Comparison of ENCODE assay signal across 1 cellular context in genomic region chr7:106112118-106112971, GRCh38.
TF ChIP-seq lines count a peak whose summit lies in the region.

Gene SYPL1 (minus strand): TSS chr7:106112312. CDS start chr7:106112208, 104 bp downstream.

TF ChIP-seq in HepG2, 621 proteins besides CTCF, POLR2A, EP300 and RAD21 (continued from another document and continues in another):
- TF ChIP-seq, protein P1, sequence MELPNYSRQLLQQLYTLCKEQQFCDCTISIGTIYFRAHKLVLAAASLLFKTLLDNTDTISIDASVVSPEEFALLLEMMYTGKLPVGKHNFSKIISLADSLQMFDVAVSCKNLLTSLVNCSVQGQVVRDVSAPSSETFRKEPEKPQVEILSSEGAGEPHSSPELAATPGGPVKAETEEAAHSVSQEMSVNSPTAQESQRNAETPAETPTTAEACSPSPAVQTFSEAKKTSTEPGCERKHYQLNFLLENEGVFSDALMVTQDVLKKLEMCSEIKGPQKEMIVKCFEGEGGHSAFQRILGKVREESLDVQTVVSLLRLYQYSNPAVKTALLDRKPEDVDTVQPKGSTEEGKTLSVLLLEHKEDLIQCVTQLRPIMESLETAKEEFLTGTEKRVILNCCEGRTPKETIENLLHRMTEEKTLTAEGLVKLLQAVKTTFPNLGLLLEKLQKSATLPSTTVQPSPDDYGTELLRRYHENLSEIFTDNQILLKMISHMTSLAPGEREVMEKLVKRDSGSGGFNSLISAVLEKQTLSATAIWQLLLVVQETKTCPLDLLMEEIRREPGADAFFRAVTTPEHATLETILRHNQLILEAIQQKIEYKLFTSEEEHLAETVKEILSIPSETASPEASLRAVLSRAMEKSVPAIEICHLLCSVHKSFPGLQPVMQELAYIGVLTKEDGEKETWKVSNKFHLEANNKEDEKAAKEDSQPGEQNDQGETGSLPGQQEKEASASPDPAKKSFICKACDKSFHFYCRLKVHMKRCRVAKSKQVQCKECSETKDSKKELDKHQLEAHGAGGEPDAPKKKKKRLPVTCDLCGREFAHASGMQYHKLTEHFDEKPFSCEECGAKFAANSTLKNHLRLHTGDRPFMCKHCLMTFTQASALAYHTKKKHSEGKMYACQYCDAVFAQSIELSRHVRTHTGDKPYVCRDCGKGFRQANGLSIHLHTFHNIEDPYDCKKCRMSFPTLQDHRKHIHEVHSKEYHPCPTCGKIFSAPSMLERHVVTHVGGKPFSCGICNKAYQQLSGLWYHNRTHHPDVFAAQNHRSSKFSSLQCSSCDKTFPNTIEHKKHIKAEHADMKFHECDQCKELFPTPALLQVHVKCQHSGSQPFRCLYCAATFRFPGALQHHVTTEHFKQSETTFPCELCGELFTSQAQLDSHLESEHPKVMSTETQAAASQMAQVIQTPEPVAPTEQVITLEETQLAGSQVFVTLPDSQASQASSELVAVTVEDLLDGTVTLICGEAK (IDR thresholded peaks at IDR 0.05) = no peak
- TF ChIP-seq, protein P1 (CRISPR knock-in tag; IDR thresholded peaks at IDR 0.05) = no peak
- TF ChIP-seq NPAS2 (CRISPR knock-in tag; IDR thresholded peaks at IDR 0.05; ENCODE audit: borderline replicate concordance) = no peak
- TF ChIP-seq CCAR2 (optimal IDR thresholded peaks at IDR 0.05; ENCODE audit: low read depth, low read length) = no peak
- no peak for TF ChIP-seq SMYD3 (CRISPR knock-in tag; IDR thresholded peaks at IDR 0.05)
- TF ChIP-seq MTERF4 (CRISPR knock-in tag; IDR thresholded peaks at IDR 0.05) = no peak
- no peak for TF ChIP-seq PHF5A (CRISPR knock-in tag; IDR thresholded peaks at IDR 0.05; ENCODE audit: low read depth, unreplicated experiment)
- no peak for TF ChIP-seq ZNF17 (CRISPR knock-in tag; IDR thresholded peaks at IDR 0.05)
- TF ChIP-seq ETS1 (CRISPR knock-in tag; IDR thresholded peaks at IDR 0.05) = no peak
- TF ChIP-seq ZNF121 (CRISPR knock-in tag; IDR thresholded peaks at IDR 0.05) = no peak
- TF ChIP-seq, protein P2, sequence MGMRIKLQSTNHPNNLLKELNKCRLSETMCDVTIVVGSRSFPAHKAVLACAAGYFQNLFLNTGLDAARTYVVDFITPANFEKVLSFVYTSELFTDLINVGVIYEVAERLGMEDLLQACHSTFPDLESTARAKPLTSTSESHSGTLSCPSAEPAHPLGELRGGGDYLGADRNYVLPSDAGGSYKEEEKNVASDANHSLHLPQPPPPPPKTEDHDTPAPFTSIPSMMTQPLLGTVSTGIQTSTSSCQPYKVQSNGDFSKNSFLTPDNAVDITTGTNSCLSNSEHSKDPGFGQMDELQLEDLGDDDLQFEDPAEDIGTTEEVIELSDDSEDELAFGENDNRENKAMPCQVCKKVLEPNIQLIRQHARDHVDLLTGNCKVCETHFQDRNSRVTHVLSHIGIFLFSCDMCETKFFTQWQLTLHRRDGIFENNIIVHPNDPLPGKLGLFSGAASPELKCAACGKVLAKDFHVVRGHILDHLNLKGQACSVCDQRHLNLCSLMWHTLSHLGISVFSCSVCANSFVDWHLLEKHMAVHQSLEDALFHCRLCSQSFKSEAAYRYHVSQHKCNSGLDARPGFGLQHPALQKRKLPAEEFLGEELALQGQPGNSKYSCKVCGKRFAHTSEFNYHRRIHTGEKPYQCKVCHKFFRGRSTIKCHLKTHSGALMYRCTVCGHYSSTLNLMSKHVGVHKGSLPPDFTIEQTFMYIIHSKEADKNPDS (CRISPR knock-in tag; IDR thresholded peaks at IDR 0.05) = 0 out of 2 replicates have a peak, but pooled peaks have one; percentile 0
- no peak for TF ChIP-seq TARDBP (CRISPR knock-in tag; IDR thresholded peaks at IDR 0.05)
- TF ChIP-seq CAMTA2 (CRISPR knock-in tag; IDR thresholded peaks at IDR 0.05; ENCODE audit: borderline replicate concordance) = 0 out of 2 replicates have a peak, but pooled peaks have one; percentile 23
- TF ChIP-seq ZBTB21 (CRISPR knock-in tag; IDR thresholded peaks at IDR 0.05) = no peak
- no peak for TF ChIP-seq TBL1XR1 (IDR thresholded peaks at IDR 0.05; ENCODE audit: borderline replicate concordance, low read length, partially characterized antibody)
- no peak for TF ChIP-seq LRRFIP1 (CRISPR knock-in tag; conservative IDR thresholded peaks at IDR 0.05)
- TF ChIP-seq HNRNPH1 (optimal IDR thresholded peaks at IDR 0.05; ENCODE audit: low read depth, low read length) = no peak
- TF ChIP-seq ZNF547 (CRISPR knock-in tag; IDR thresholded peaks at IDR 0.05) = no peak
- TF ChIP-seq HMG20B (CRISPR knock-in tag; conservative IDR thresholded peaks at IDR 0.05) = no peak
- no peak for TF ChIP-seq NFYC (CRISPR knock-in tag; IDR thresholded peaks at IDR 0.05)
- TF ChIP-seq KDM2A (CRISPR knock-in tag; IDR thresholded peaks at IDR 0.05; ENCODE audit: borderline replicate concordance, low read depth) = peak; percentile 64; the same call in 1 of the 2 replicates
- TF ChIP-seq ZSCAN12 (CRISPR knock-in tag; IDR thresholded peaks at IDR 0.05) = no peak
- TF ChIP-seq GFI1 (CRISPR knock-in tag; IDR thresholded peaks at IDR 0.05; ENCODE audit: borderline replicate concordance) = no peak
- TF ChIP-seq, protein P3, sequence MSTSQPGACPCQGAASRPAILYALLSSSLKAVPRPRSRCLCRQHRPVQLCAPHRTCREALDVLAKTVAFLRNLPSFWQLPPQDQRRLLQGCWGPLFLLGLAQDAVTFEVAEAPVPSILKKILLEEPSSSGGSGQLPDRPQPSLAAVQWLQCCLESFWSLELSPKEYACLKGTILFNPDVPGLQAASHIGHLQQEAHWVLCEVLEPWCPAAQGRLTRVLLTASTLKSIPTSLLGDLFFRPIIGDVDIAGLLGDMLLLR (CRISPR knock-in tag; IDR thresholded peaks at IDR 0.05) = no peak
- TF ChIP-seq, protein P4, sequence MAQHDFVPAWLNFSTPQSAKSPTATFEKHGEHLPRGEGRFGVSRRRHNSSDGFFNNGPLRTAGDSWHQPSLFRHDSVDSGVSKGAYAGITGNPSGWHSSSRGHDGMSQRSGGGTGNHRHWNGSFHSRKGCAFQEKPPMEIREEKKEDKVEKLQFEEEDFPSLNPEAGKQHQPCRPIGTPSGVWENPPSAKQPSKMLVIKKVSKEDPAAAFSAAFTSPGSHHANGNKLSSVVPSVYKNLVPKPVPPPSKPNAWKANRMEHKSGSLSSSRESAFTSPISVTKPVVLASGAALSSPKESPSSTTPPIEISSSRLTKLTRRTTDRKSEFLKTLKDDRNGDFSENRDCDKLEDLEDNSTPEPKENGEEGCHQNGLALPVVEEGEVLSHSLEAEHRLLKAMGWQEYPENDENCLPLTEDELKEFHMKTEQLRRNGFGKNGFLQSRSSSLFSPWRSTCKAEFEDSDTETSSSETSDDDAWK (CRISPR knock-in tag; IDR thresholded peaks at IDR 0.05) = no peak
- no peak for TF ChIP-seq FOXJ3 (CRISPR knock-in tag; IDR thresholded peaks at IDR 0.05; ENCODE audit: borderline replicate concordance)
- no peak for TF ChIP-seq RFX3 (CRISPR knock-in tag; IDR thresholded peaks at IDR 0.05)
- no peak for TF ChIP-seq MAZ (IDR thresholded peaks at IDR 0.05; ENCODE audit: borderline replicate concordance, low read depth, low read length)
- no peak for TF ChIP-seq MAZ (CRISPR knock-in tag; IDR thresholded peaks at IDR 0.05; ENCODE audit: low read depth)
- peak; percentile 88 for TF ChIP-seq YY1 (IDR thresholded peaks at IDR 0.05; ENCODE audit: insufficient read depth, insufficient replicate concordance, low read depth, low read length)
- no peak; the same call in 1 of the 2 replicates for TF ChIP-seq ZSCAN20 (CRISPR knock-in tag; IDR thresholded peaks at IDR 0.05; ENCODE audit: borderline replicate concordance)
- peak; percentile 35; the same call in 1 of the 2 replicates for TF ChIP-seq JUN (CRISPR knock-in tag; IDR thresholded peaks at IDR 0.05)
- TF ChIP-seq KMT2A (CRISPR knock-in tag; IDR thresholded peaks at IDR 0.05) = peak; percentile 72
- TF ChIP-seq, protein P5, sequence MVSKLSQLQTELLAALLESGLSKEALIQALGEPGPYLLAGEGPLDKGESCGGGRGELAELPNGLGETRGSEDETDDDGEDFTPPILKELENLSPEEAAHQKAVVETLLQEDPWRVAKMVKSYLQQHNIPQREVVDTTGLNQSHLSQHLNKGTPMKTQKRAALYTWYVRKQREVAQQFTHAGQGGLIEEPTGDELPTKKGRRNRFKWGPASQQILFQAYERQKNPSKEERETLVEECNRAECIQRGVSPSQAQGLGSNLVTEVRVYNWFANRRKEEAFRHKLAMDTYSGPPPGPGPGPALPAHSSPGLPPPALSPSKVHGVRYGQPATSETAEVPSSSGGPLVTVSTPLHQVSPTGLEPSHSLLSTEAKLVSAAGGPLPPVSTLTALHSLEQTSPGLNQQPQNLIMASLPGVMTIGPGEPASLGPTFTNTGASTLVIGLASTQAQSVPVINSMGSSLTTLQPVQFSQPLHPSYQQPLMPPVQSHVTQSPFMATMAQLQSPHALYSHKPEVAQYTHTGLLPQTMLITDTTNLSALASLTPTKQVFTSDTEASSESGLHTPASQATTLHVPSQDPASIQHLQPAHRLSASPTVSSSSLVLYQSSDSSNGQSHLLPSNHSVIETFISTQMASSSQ (IDR thresholded peaks at IDR 0.05; ENCODE audit: low read depth) = no peak
- TF ChIP-seq, protein P5 (CRISPR knock-in tag; IDR thresholded peaks at IDR 0.05; ENCODE audit: borderline replicate concordance) = 0 out of 2 replicates have a peak, but pooled peaks have one; percentile 19
- no peak; the same call in 1 of the 2 replicates for TF ChIP-seq REPIN1 (CRISPR knock-in tag; IDR thresholded peaks at IDR 0.05; ENCODE audit: borderline replicate concordance, low read depth)
- no peak for TF ChIP-seq XRCC5 (optimal IDR thresholded peaks at IDR 0.05; ENCODE audit: low read length)
- TF ChIP-seq FOSL2 (CRISPR knock-in tag; IDR thresholded peaks at IDR 0.05) = no peak
- peak; percentile 68; the same call in 1 of the 2 replicates for TF ChIP-seq ZNF205 (CRISPR knock-in tag; IDR thresholded peaks at IDR 0.05)
- TF ChIP-seq PCBP2 (optimal IDR thresholded peaks at IDR 0.05; ENCODE audit: low read depth, low read length, poor library complexity, severe bottlenecking) = no peak
